8 cellular contexts compared by ENCODE assay signal in genomic region chr17:48944519-48945260, GRCh38. TPM values are rescaled to one million over a fixed set of nuclear protein-coding genes. Genes with fewer than 3 reads are reported as not detected.
DNase-seq lines count a peak whose midpoint lies in the region; ATAC-seq, FAIRE-seq and TF ChIP-seq lines count a peak whose summit lies in the region.

A gene with protein sequence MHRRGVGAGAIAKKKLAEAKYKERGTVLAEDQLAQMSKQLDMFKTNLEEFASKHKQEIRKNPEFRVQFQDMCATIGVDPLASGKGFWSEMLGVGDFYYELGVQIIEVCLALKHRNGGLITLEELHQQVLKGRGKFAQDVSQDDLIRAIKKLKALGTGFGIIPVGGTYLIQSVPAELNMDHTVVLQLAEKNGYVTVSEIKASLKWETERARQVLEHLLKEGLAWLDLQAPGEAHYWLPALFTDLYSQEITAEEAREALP (minus strand): TSS chr17:48944842. CDS start chr17:48944734, 108 bp downstream.

- peaks cover 15% of the 10 kb centered on the region for H3K4me1 ChIP-seq in keratinocyte (ENCODE audit: control insufficient read depth, extremely low read depth, insufficient read depth, low read length)

- H2AFZ ChIP-seq in keratinocyte (ENCODE audit: control insufficient read depth, low read length) = peak within 1 kb of the TSS; percentile 99

- dilution Hi-C loops in keratinocyte (cut with MboI; ENCODE audit: extremely low pct_ligation_motif_present, low sequenced_read_pairs) = no loop called here

- H3K27me3 ChIP-seq in keratinocyte (ENCODE audit: control insufficient read depth, extremely low read depth, insufficient read depth, low read length) = no peaks in the 10 kb centered on the region

- no peak for TF ChIP-seq CTCF in AG09309 (IDR thresholded peaks at IDR 0.05; ENCODE audit: control insufficient read depth, insufficient read depth, low read depth, low read length, missing control alignments)
- no peak for TF ChIP-seq CTCF in keratinocyte (optimal IDR thresholded peaks at IDR 0.05 in 1 of 3, IDR thresholded peaks at IDR 0.05 in 1 of 3, conservative IDR thresholded peaks at IDR 0.05 in 1 of 3; ENCODE audit: extremely low read depth in 1 of 3, insufficient read depth in 2 of 3, low read length in 3 of 3)

- no peaks in the 10 kb centered on the region for H4K20me1 ChIP-seq in keratinocyte (ENCODE audit: control insufficient read depth, extremely low read depth, insufficient read depth, low read length)

- H3K9me3 ChIP-seq in keratinocyte (ENCODE audit: control insufficient read depth, low read depth, low read length) = no peaks in the 10 kb centered on the region

- ATAC-seq in GM19035 (IDR thresholded peaks at IDR 0.05; ENCODE audit: unreplicated experiment) = peak; percentile 94
- ATAC-seq in HG03354 (IDR thresholded peaks at IDR 0.05; ENCODE audit: poor library complexity, severe bottlenecking, unreplicated experiment) = peak; percentile 92

- H3K79me2 ChIP-seq in keratinocyte (ENCODE audit: control insufficient read depth, insufficient read depth, low read length) = peaks cover 21% of the 10 kb centered on the region

- no peak for FAIRE-seq in keratinocyte (lab: Jason Lieb, UNC)

- no peaks in the 10 kb centered on the region for H3K9me1 ChIP-seq in keratinocyte (ENCODE audit: control insufficient read depth, extremely low read depth, insufficient read depth, low read length)

- peak; percentile 46 for DNase-seq in AG09309 (ENCODE audit: low read depth)
- peak; percentile 63 for DNase-seq in NCI-H446 treated with DMSO at 0.1 percent for 48 hours (lab: John Stamatoyannopoulos, UW)
- DNase-seq in activated CD4-positive, CD25-positive, alpha-beta regulatory T cell treated with anti-CD3 and anti-CD28 coated beads, Interleukin-2, amount 50 U/mL, for 72 hours = peak; percentile 93
- peak; percentile 85 for DNase-seq in cerebellar cortex (ENCODE audit: low spot score)
- peak; percentile 26 for DNase-seq in keratinocyte (ENCODE audit: low read depth, low spot score)
- DNase-seq in stimulated activated CD4-positive, alpha-beta T cell treated with anti-CD3 and anti-CD28 coated beads, Interleukin-12 subunit alpha, Interleukin-12 subunit beta, amount 100 ng/mL, for 48 hours (ENCODE audit: low read depth in 2 of 3, low spot score in 1 of 3) = peak; percentile 89 to 92 (median 90)

- H3K4me3 ChIP-seq in AG09309 (ENCODE audit: control insufficient read depth, low read depth, low read length) (peak within 1 kb of the TSS; percentile 77), keratinocyte (ENCODE audit: control insufficient read depth in 2 of 3, extremely low read depth in 1 of 3, insufficient read depth in 2 of 3, low read depth in 1 of 3, low read length in 3 of 3) (peak within 1 kb of the TSS; percentile 62 to 99 (median 96))

- peak within 1 kb of the TSS; percentile 100 for H3K4me2 ChIP-seq in keratinocyte (ENCODE audit: control insufficient read depth, extremely low read depth, insufficient read depth, low read depth, low read length)

- H3K9ac ChIP-seq in keratinocyte (ENCODE audit: control insufficient read depth, extremely low read depth, insufficient read depth, low read length) = peak within 1 kb of the TSS; percentile 96

- H3K27ac ChIP-seq in keratinocyte (ENCODE audit: control insufficient read depth, insufficient read depth, low read length) = peak within 1 kb of the TSS; percentile 93

- H3K36me3 ChIP-seq in keratinocyte (ENCODE audit: control insufficient read depth in 2 of 2, extremely low read depth in 1 of 2, insufficient read depth in 2 of 2, low read length in 2 of 2) = peaks cover 7% of the 10 kb centered on the region in 2 experiments

RNA-seq across cellular contexts. Expression of the gene that starts here (rescaled TPM):
- 72.4 to 94.9 TPM (median 90.5 TPM) in 3 replicates for polyA plus RNA-seq in keratinocyte
- 45.5 TPM for polyA plus RNA-seq in keratinocyte (2011; ENCODE audit: low read depth)
- 76.9 and 100 TPM in 2 replicates for polyA plus RNA-seq in keratinocyte (2011; cell fraction: cytosol; rRNA removed)
- 47.3 and 48.1 TPM in 2 replicates for polyA plus RNA-seq in keratinocyte (2011; cell fraction: nucleus; rRNA removed)
- 39.4 and 97.8 TPM in 2 replicates for polyA plus RNA-seq in keratinocyte (2012; ENCODE audit: low replicate concordance)
- polyA minus RNA-seq in keratinocyte = 37.1 to 63.0 TPM (median 57.4 TPM) in 3 replicates
- 45.3 TPM for polyA minus RNA-seq in keratinocyte (2011; cell fraction: cytosol; rRNA and poly(A)+ RNA removed)
- polyA minus RNA-seq in keratinocyte (2011; cell fraction: nucleus; rRNA and poly(A)+ RNA removed) = 9.9 and 16.8 TPM in 2 replicates

Comparison
In these comparisons a context has a peak if more than half of its experiments do, and no peak if none do; other contexts are left out.
1. Peak in every context shown above with its lines: DNase-seq, ATAC-seq, H3K4me3 ChIP-seq and H3K27ac ChIP-seq.
2. DNase-seq: peak in every context shown above with its lines; median percentile 93 in activated CD4-positive, CD25-positive, alpha-beta regulatory T cell treated with anti-CD3 and anti-CD28 coated beads, Interleukin-2, amount 50 U/mL, for 72 hours; 90 in stimulated activated CD4-positive, alpha-beta T cell treated with anti-CD3 and anti-CD28 coated beads, Interleukin-12 subunit alpha, Interleukin-12 subunit beta, amount 100 ng/mL, for 48 hours; 85 in cerebellar cortex; 63 in NCI-H446 treated with DMSO at 0.1 percent for 48 hours; 46 in AG09309; 26 in keratinocyte.